29 cellular contexts compared by ENCODE assay signal in genomic region chr4:20868108-20868507, GRCh38.
"Had no signal": no experiment of that assay in that cellular context is flagged by ENCODE, and none has a peak within 500 bp of the region (broad histone marks: within the 10 kb centered on the region; RNA-seq: fewer than 3 reads in every experiment).

No MANE protein-coding gene starts in this region.

- H3K9me3 ChIP-seq: ascending aorta, breast epithelium, colonic mucosa, esophagus squamous epithelium, gastroesophageal sphincter had no signal

- DNase-seq: activated CD4-positive, alpha-beta memory T cell treated with anti-CD3 and anti-CD28 coated beads, Interleukin-2, amount 10 ng/mL, durations not matched to agents 7 days and 5 days; activated CD4-positive, alpha-beta T cell treated with anti-CD3 and anti-CD28 coated beads for 36 hours; activated CD4-positive, alpha-beta T cell treated with anti-CD3 and anti-CD28 coated beads, Interleukin-2, amount 10 ng/mL, durations not matched to agents 24 days and 14 days; activated CD4-positive, CD25-positive, alpha-beta regulatory T cell; activated CD4-positive, CD25-positive, alpha-beta regulatory T cell treated with anti-CD3 and anti-CD28 coated beads, Interleukin-2, amount 50 U/mL, for 72 hours; activated CD8-positive, alpha-beta memory T cell treated with anti-CD3 and anti-CD28 coated beads, Interleukin-2, amount 50 U/mL, for 48 hours; activated gamma-delta T cell; activated naive CD4-positive, alpha-beta T cell; activated naive CD4-positive, alpha-beta T cell treated with anti-CD3 and anti-CD28 coated beads, Interleukin-2, amount 10 ng/mL, durations not matched to agents 7 days and 5 days; activated naive CD8-positive, alpha-beta T cell treated with anti-CD3 and anti-CD28 coated beads, Interleukin-2, amount 10 ng/mL, durations not matched to agents 7 days and 5 days; activated T-cell treated with anti-CD3 and anti-CD28 coated beads for 4 hours; activated T-cell treated with anti-CD3 and anti-CD28 coated beads, Interleukin-2, amount 50 U/mL, for 24 hours; activated T-cell treated with anti-CD3 and anti-CD28 coated beads, Interleukin-2, amount 50 U/mL, for 72 hours; central memory CD4-positive, alpha-beta T cell; cerebellar nuclear complex; colonic mucosa; effector CD8-positive, alpha-beta T cell; esophagus squamous epithelium; foreskin melanocyte; heart right ventricle; T-helper 2 cell had no signal

- H3K4me3 Mint-ChIP-seq: activated CD4-positive, alpha-beta memory T cell treated with anti-CD3 and anti-CD28 coated beads, Interleukin-2, amount 10 ng/mL, durations not matched to agents 7 days and 5 days; activated CD4-positive, alpha-beta T cell treated with anti-CD3 and anti-CD28 coated beads for 36 hours; activated CD4-positive, alpha-beta T cell treated with anti-CD3 and anti-CD28 coated beads, Interleukin-2, amount 10 ng/mL, durations not matched to agents 24 days and 14 days; activated naive CD4-positive, alpha-beta T cell treated with anti-CD3 and anti-CD28 coated beads, Interleukin-2, amount 10 ng/mL, durations not matched to agents 7 days and 5 days; activated naive CD8-positive, alpha-beta T cell treated with anti-CD3 and anti-CD28 coated beads, Interleukin-2, amount 10 ng/mL, durations not matched to agents 7 days and 5 days; activated T-cell treated with anti-CD3 and anti-CD28 coated beads, Interleukin-2, amount 50 U/mL, for 24 hours; activated T-cell treated with anti-CD3 and anti-CD28 coated beads, Interleukin-2, amount 50 U/mL, for 72 hours; brain had no signal

- H3K27ac Mint-ChIP-seq: activated CD4-positive, alpha-beta memory T cell treated with anti-CD3 and anti-CD28 coated beads, Interleukin-2, amount 10 ng/mL, durations not matched to agents 7 days and 5 days; activated CD4-positive, alpha-beta T cell treated with anti-CD3 and anti-CD28 coated beads for 36 hours; activated CD4-positive, alpha-beta T cell treated with anti-CD3 and anti-CD28 coated beads, Interleukin-2, amount 10 ng/mL, durations not matched to agents 24 days and 14 days; activated naive CD4-positive, alpha-beta T cell treated with anti-CD3 and anti-CD28 coated beads, Interleukin-2, amount 10 ng/mL, durations not matched to agents 7 days and 5 days; activated naive CD4-positive, alpha-beta T cell treated with anti-CD3 and anti-CD28 coated beads, Interleukin-2, amount 50 U/mL, for 72 hours; activated naive CD8-positive, alpha-beta T cell treated with anti-CD3 and anti-CD28 coated beads, Interleukin-2, amount 10 ng/mL, durations not matched to agents 7 days and 5 days; activated T-cell treated with anti-CD3 and anti-CD28 coated beads, Interleukin-2, amount 50 U/mL, for 24 hours; activated T-cell treated with anti-CD3 and anti-CD28 coated beads, Interleukin-2, amount 50 U/mL, for 72 hours; brain had no signal

- H2AFZ ChIP-seq: hepatocyte had no signal

- H3K4me3 ChIP-seq: ascending aorta, breast epithelium, cardiac muscle cell, colonic mucosa, esophagus squamous epithelium, gastroesophageal sphincter, heart right ventricle, hepatocyte had no signal

- H3K9me3 Mint-ChIP-seq: activated CD4-positive, alpha-beta T cell treated with anti-CD3 and anti-CD28 coated beads, Interleukin-2, amount 10 ng/mL, durations not matched to agents 24 days and 14 days had no signal

- H3K79me2 ChIP-seq: hepatocyte had no signal

- H3K4me1 Mint-ChIP-seq: activated CD4-positive, alpha-beta T cell treated with anti-CD3 and anti-CD28 coated beads, Interleukin-2, amount 10 ng/mL, durations not matched to agents 24 days and 14 days had no signal

- H3K27me3 ChIP-seq: ascending aorta, breast epithelium, cardiac muscle cell, colonic mucosa, esophagus squamous epithelium, gastroesophageal sphincter, heart right ventricle, hepatocyte had no signal

- H3K36me3 Mint-ChIP-seq: activated naive CD4-positive, alpha-beta T cell treated with anti-CD3 and anti-CD28 coated beads, Interleukin-2, amount 10 ng/mL, durations not matched to agents 7 days and 5 days; activated naive CD4-positive, alpha-beta T cell treated with anti-CD3 and anti-CD28 coated beads, Interleukin-2, amount 50 U/mL, for 72 hours; brain had no signal

- H3K27me3 Mint-ChIP-seq: activated CD4-positive, alpha-beta memory T cell treated with anti-CD3 and anti-CD28 coated beads, Interleukin-2, amount 10 ng/mL, durations not matched to agents 7 days and 5 days; activated CD4-positive, alpha-beta T cell treated with anti-CD3 and anti-CD28 coated beads for 36 hours; activated CD4-positive, alpha-beta T cell treated with anti-CD3 and anti-CD28 coated beads, Interleukin-2, amount 10 ng/mL, durations not matched to agents 24 days and 14 days; activated naive CD4-positive, alpha-beta T cell treated with anti-CD3 and anti-CD28 coated beads, Interleukin-2, amount 10 ng/mL, durations not matched to agents 7 days and 5 days; activated naive CD8-positive, alpha-beta T cell treated with anti-CD3 and anti-CD28 coated beads, Interleukin-2, amount 10 ng/mL, durations not matched to agents 7 days and 5 days; activated T-cell treated with anti-CD3 and anti-CD28 coated beads, Interleukin-2, amount 50 U/mL, for 24 hours had no signal

- H3K27ac ChIP-seq: ascending aorta, breast epithelium, cardiac muscle cell, colonic mucosa, epithelial cell of prostate, esophagus squamous epithelium, gastroesophageal sphincter, heart right ventricle, hepatocyte had no signal

- H3K4me2 ChIP-seq: hepatocyte had no signal

- H3K4me1 ChIP-seq: ascending aorta, breast epithelium, colonic mucosa, esophagus squamous epithelium, gastroesophageal sphincter, heart right ventricle had no signal

- H3K36me3 ChIP-seq: ascending aorta, breast epithelium, cardiac muscle cell, colonic mucosa, esophagus squamous epithelium, gastroesophageal sphincter, heart right ventricle had no signal
